Comparison of ENCODE assay signal across 16 cellular contexts in the genomic region with DNA sequence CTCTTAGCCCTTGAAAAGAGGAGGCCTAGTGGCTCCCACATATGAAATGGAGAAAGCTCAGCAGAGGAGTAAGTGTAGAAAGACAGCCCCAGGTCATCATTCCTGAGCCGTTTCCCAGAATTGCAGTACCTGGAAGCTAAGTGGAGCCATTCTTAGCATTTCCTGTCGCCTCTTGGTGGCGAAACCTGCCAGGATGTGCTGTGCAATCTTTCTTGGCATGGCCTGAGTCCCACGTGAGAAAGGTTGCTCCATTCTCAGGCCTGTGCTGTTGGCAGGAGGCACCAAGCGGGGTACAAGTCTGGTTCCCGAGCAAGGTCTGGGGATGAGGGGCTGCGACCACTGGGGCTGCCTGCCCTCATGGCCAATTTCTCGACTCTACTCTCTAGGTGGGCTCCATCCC.
DNase-seq lines count a peak whose midpoint lies in the region; ATAC-seq, FAIRE-seq and TF ChIP-seq lines count a peak whose summit lies in the region.
"Had no signal": no experiment of that assay in that cellular context is flagged by ENCODE, and none has a peak within 500 bp of the region (broad histone marks: within the 10 kb centered on the region; RNA-seq: fewer than 3 reads in every experiment).

No MANE protein-coding gene starts in this region.

- intact Hi-C loops in MCF 10A (cut with micrococcal nuclease) (no loop called here), heart right ventricle (cut with DNase I) (no loop called here)

- no peak for TF ChIP-seq CTCF in MCF 10A (IDR thresholded peaks at IDR 0.05; ENCODE audit: unreplicated experiment)
- TF ChIP-seq CTCF in heart right ventricle (IDR thresholded peaks at IDR 0.05) = no peak
- no peak for TF ChIP-seq CTCF in mesothelial cell of epicardium (IDR thresholded peaks at IDR 0.05; ENCODE audit: unreplicated experiment)

- H3K4me3 ChIP-seq in heart right ventricle (peak overlapping the region in 1 of 10 donors; percentile 0), muscle layer of duodenum (ENCODE audit: low read depth in 1 of 2, low read length in 2 of 2) (no peak overlapping the region)

- H3K9me3 Mint-ChIP-seq in MCF 10A (ENCODE audit: unreplicated experiment) (no peaks in the 10 kb centered on the region), mesothelial cell of epicardium (no peaks in the 10 kb centered on the region)
- no peaks in the 10 kb centered on the region for H3K9me3 Mint-ChIP-seq in activated CD8-positive, alpha-beta memory T cell treated with anti-CD3 and anti-CD28 coated beads, Interleukin-2, amount 10 ng/mL, durations not matched to agents 7 days and 5 days (ENCODE audit: low read depth)
- H3K9me3 Mint-ChIP-seq: activated CD4-positive, alpha-beta T cell treated with anti-CD3 and anti-CD28 coated beads, Interleukin-2, amount 10 ng/mL, durations not matched to agents 24 days and 14 days; CD4-positive, alpha-beta T cell; IgD-negative memory B cell had no signal

- H3K4me1 ChIP-seq in heart right ventricle (peaks cover 0 to 38% (median 7%) of the 10 kb centered on the region in 9 donors), muscle layer of duodenum (ENCODE audit: control insufficient read depth in 1 of 2, insufficient read depth in 2 of 2, low read length in 2 of 2) (peaks cover 0 to 5% of the 10 kb centered on the region in 2 donors)

- ATAC-seq in heart right ventricle = peak; percentile 72 to 94 (median 86)
- no peak for ATAC-seq in activated CD8-positive, alpha-beta memory T cell treated with anti-CD3 and anti-CD28 coated beads, Interleukin-2, amount 10 ng/mL, durations not matched to agents 7 days and 5 days

- BruUV-seq in MCF 10A (replicated peaks; lab: Mats Ljungman, UMichigan) = no TSS peak

- FAIRE-seq in G401.6 (lab: Jason Lieb, UNC) = peak; percentile 28

- H3K27me3 Mint-ChIP-seq in MCF 10A (ENCODE audit: insufficient read depth, unreplicated experiment) (no peaks in the 10 kb centered on the region), mesothelial cell of epicardium (ENCODE audit: low read depth) (no peaks in the 10 kb centered on the region)
- H3K27me3 Mint-ChIP-seq in activated CD8-positive, alpha-beta memory T cell treated with anti-CD3 and anti-CD28 coated beads, Interleukin-2, amount 10 ng/mL, durations not matched to agents 7 days and 5 days = no peaks in the 10 kb centered on the region
- H3K27me3 Mint-ChIP-seq: CD4-positive, alpha-beta T cell; IgD-negative memory B cell had no signal

- H3K9me3 ChIP-seq in heart right ventricle (no peaks in the 10 kb centered on the region), muscle layer of duodenum (ENCODE audit: control insufficient read depth in 1 of 2, low read length in 2 of 2) (no peaks in the 10 kb centered on the region)

- H3K27me3 ChIP-seq in heart right ventricle = no peaks in the 10 kb centered on the region
- no peaks in the 10 kb centered on the region for H3K27me3 ChIP-seq in muscle layer of duodenum (ENCODE audit: low read depth, low read length)

- H3K36me3 ChIP-seq in heart right ventricle = peaks cover 0 to 84% (median 12%) of the 10 kb centered on the region in 9 donors
- H3K36me3 ChIP-seq in muscle layer of duodenum (ENCODE audit: control insufficient read depth in 1 of 2, insufficient read depth in 2 of 2, low read length in 2 of 2) = peaks cover 26 to 44% of the 10 kb centered on the region in 2 donors

- H3K4me1 Mint-ChIP-seq in MCF 10A (ENCODE audit: insufficient read depth, unreplicated experiment) = peaks cover 8% of the 10 kb centered on the region
- H3K4me1 Mint-ChIP-seq in activated CD8-positive, alpha-beta memory T cell treated with anti-CD3 and anti-CD28 coated beads, Interleukin-2, amount 10 ng/mL, durations not matched to agents 7 days and 5 days = no peaks in the 10 kb centered on the region
- H3K4me1 Mint-ChIP-seq in mesothelial cell of epicardium = peaks cover 13% of the 10 kb centered on the region
- H3K4me1 Mint-ChIP-seq: activated CD4-positive, alpha-beta T cell treated with anti-CD3 and anti-CD28 coated beads, Interleukin-2, amount 10 ng/mL, durations not matched to agents 24 days and 14 days; IgD-negative memory B cell had no signal

- no peak overlapping the region for H3K4me3 Mint-ChIP-seq in MCF 10A (ENCODE audit: unreplicated experiment)
- no peak overlapping the region for H3K4me3 Mint-ChIP-seq in activated CD8-positive, alpha-beta memory T cell treated with anti-CD3 and anti-CD28 coated beads, Interleukin-2, amount 10 ng/mL, durations not matched to agents 7 days and 5 days
- H3K4me3 Mint-ChIP-seq in mesothelial cell of epicardium = no peak overlapping the region
- H3K4me3 Mint-ChIP-seq: activated CD4-positive, alpha-beta T cell treated with anti-CD3 and anti-CD28 coated beads, Interleukin-2, amount 10 ng/mL, durations not matched to agents 24 days and 14 days; CD4-positive, alpha-beta T cell; IgD-negative memory B cell had no signal

- CTCF ChIA-PET in MCF 10A (lab: Yijun Ruan, JAX) = no interaction called here
- CTCF ChIA-PET in activated CD8-positive, alpha-beta memory T cell treated with anti-CD3 and anti-CD28 coated beads, Interleukin-2, amount 10 ng/mL, durations not matched to agents 7 days and 5 days (lab: Charles Lee) = no interaction called here

- H3K27ac ChIP-seq in heart right ventricle (peak overlapping the region in 8 of 10 donors; percentile 43 to 77 (median 66)), muscle layer of duodenum (ENCODE audit: low read length) (peak overlapping the region; percentile 52)

- DNase-seq in MCF 10A (ENCODE audit: unreplicated experiment) (peak; percentile 91), heart right ventricle (peak; percentile 41 to 69), mesenteric fat pad (ENCODE audit: low spot score) (no peak), mesothelial cell of epicardium (ENCODE audit: low spot score in 2 of 2, unreplicated experiment in 2 of 2) (no peak)
- DNase-seq in activated CD4-positive, alpha-beta T cell treated with anti-CD3 and anti-CD28 coated beads, Interleukin-2, amount 50 U/mL, for 4 hours = no peak
- DNase-seq in activated CD8-positive, alpha-beta memory T cell treated with anti-CD3 and anti-CD28 coated beads, Interleukin-2, amount 10 ng/mL, durations not matched to agents 7 days and 5 days = no peak
- DNase-seq: activated CD4-positive, alpha-beta T cell treated with anti-CD3 and anti-CD28 coated beads, Interleukin-2, amount 10 ng/mL, durations not matched to agents 24 days and 14 days; activated gamma-delta T cell; CD4-positive, alpha-beta T cell; central memory CD4-positive, alpha-beta T cell; NCI-H2029; NCI-H446 treated with DMSO at 0.1 percent for 48 hours; substantia nigra had no signal

- POLR2A ChIA-PET in MCF 10A (lab: Yijun Ruan, JAX) = interaction anchor here (0.6 kb wide), 1 partner anchor 173 kb away, joined by 3 read pairs; no protein-coding TSS in a partner anchor

- H3K27ac Mint-ChIP-seq in MCF 10A (ENCODE audit: low read depth, unreplicated experiment) (no peak overlapping the region), mesothelial cell of epicardium (no peak overlapping the region)
- no peak overlapping the region for H3K27ac Mint-ChIP-seq in activated CD8-positive, alpha-beta memory T cell treated with anti-CD3 and anti-CD28 coated beads, Interleukin-2, amount 10 ng/mL, durations not matched to agents 7 days and 5 days
- H3K27ac Mint-ChIP-seq: activated CD4-positive, alpha-beta T cell treated with anti-CD3 and anti-CD28 coated beads, Interleukin-2, amount 10 ng/mL, durations not matched to agents 24 days and 14 days; CD4-positive, alpha-beta T cell; IgD-negative memory B cell had no signal

- peaks cover 5% of the 10 kb centered on the region for H3K36me3 Mint-ChIP-seq in MCF 10A (ENCODE audit: insufficient read depth, unreplicated experiment)
- no peaks in the 10 kb centered on the region for H3K36me3 Mint-ChIP-seq in activated CD8-positive, alpha-beta memory T cell treated with anti-CD3 and anti-CD28 coated beads, Interleukin-2, amount 10 ng/mL, durations not matched to agents 7 days and 5 days
- H3K36me3 Mint-ChIP-seq in mesothelial cell of epicardium = peaks cover 22% of the 10 kb centered on the region

- 46 to 69% methylated on average over 8 of the region's 8 CpGs for WGBS in heart right ventricle, 2 donors

Comparison
In these comparisons a context has a peak if more than half of its experiments do, and no peak if none do; other contexts are left out.
1. DNase-seq: peak in MCF 10A (single experiment) and heart right ventricle (2 of 2); none in activated CD4-positive, alpha-beta T cell treated with anti-CD3 and anti-CD28 coated beads, Interleukin-2, amount 50 U/mL, for 4 hours (0 of 2), mesenteric fat pad (single experiment), activated CD8-positive, alpha-beta memory T cell treated with anti-CD3 and anti-CD28 coated beads, Interleukin-2, amount 10 ng/mL, durations not matched to agents 7 days and 5 days (single experiment) and mesothelial cell of epicardium (0 of 2).